Comparison of ENCODE assay signal across 8 cellular contexts in genomic region chr11:7514099-7514725, GRCh38. TPM values are rescaled to one million over a fixed set of nuclear protein-coding genes. Genes with fewer than 3 reads are reported as not detected.
DNase-seq lines count a peak whose midpoint lies in the region; ATAC-seq and TF ChIP-seq lines count a peak whose summit lies in the region.

No MANE protein-coding gene starts in this region.

- H3K27ac Mint-ChIP-seq in Calu3 (ENCODE audit: unreplicated experiment) = no peak overlapping the region
- H3K27ac Mint-ChIP-seq in chondrocyte (ENCODE audit: unreplicated experiment) = no peak overlapping the region

- H3K9me3 ChIP-seq in liver (ENCODE audit: control insufficient read depth in 4 of 4, low read length in 3 of 4) = no peaks in the 10 kb centered on the region
- H3K9me3 ChIP-seq in subcutaneous abdominal adipose tissue (ENCODE audit: control insufficient read depth in 5 of 5, low read length in 5 of 5) = no peaks in the 10 kb centered on the region

- peak overlapping the region; percentile 72 for H3K4me3 Mint-ChIP-seq in Calu3 (ENCODE audit: low read depth, unreplicated experiment)
- peak overlapping the region; percentile 85 for H3K4me3 Mint-ChIP-seq in chondrocyte (ENCODE audit: unreplicated experiment)

- H3K36me3 Mint-ChIP-seq in Calu3 (ENCODE audit: insufficient read depth, unreplicated experiment) (peaks cover 11% of the 10 kb centered on the region), chondrocyte (ENCODE audit: low read depth) (no peaks in the 10 kb centered on the region)

- H3K27ac ChIP-seq in liver (ENCODE audit: low read depth in 1 of 2, low read length in 2 of 2) (peak overlapping the region; percentile 82 to 87), subcutaneous abdominal adipose tissue (ENCODE audit: low read depth, low read length) (peak overlapping the region; percentile 95)

- H3K27me3 Mint-ChIP-seq in Calu3 (ENCODE audit: unreplicated experiment) (peaks cover 63% of the 10 kb centered on the region), chondrocyte (ENCODE audit: low read depth) (peaks cover 3% of the 10 kb centered on the region)

- peaks cover 3% of the 10 kb centered on the region for H3K9me3 Mint-ChIP-seq in Calu3 (ENCODE audit: low read depth, unreplicated experiment)
- no peaks in the 10 kb centered on the region for H3K9me3 Mint-ChIP-seq in chondrocyte (ENCODE audit: low read depth)

- TF ChIP-seq RAD21 in liver (IDR thresholded peaks at IDR 0.05) = peak in 1 of 2 donors; percentile 5

- peaks cover 13 to 45% (median 37%) of the 10 kb centered on the region in 4 donors for H3K4me1 ChIP-seq in liver (ENCODE audit: control insufficient read depth in 4 of 4, insufficient read depth in 4 of 4, low read length in 3 of 4)
- peaks cover 11 to 52% (median 36%) of the 10 kb centered on the region in 5 donors for H3K4me1 ChIP-seq in subcutaneous abdominal adipose tissue (ENCODE audit: control insufficient read depth in 5 of 5, insufficient read depth in 5 of 5, low read length in 5 of 5)

- TF ChIP-seq CTCF in Calu3 (IDR thresholded peaks at IDR 0.05; ENCODE audit: unreplicated experiment) (no peak), chondrocyte (IDR thresholded peaks at IDR 0.05) (no peak), liver (IDR thresholded peaks at IDR 0.05; ENCODE audit: low read depth, low read length, missing input control) (no peak)

- no peaks in the 10 kb centered on the region for H3K4me1 Mint-ChIP-seq in Calu3 (ENCODE audit: low read depth, unreplicated experiment)
- H3K4me1 Mint-ChIP-seq in chondrocyte (ENCODE audit: low read depth) = peaks cover 23% of the 10 kb centered on the region

- 2% methylated on average over 36 of the region's 36 CpGs for WGBS in liver

- H3K4me3 ChIP-seq in liver (ENCODE audit: low read depth in 1 of 3, low read length in 3 of 3) (peak overlapping the region; percentile 77 to 88 (median 87)), subcutaneous abdominal adipose tissue (ENCODE audit: low read depth in 1 of 5, low read length in 5 of 5) (peak overlapping the region; percentile 75 to 87 (median 81))

- BruUV-seq in Calu3 (replicated peaks; lab: Mats Ljungman, UMichigan) = no TSS peak

- DNase-seq in Calu3 (peak; percentile 8), NCI-H69 (lab: John Stamatoyannopoulos, UW) (peak; percentile 21), chondrocyte (ENCODE audit: low spot score) (no peak), NCI-H2107 treated with DMSO at 0.1 percent for 48 hours (lab: John Stamatoyannopoulos, UW; ENCODE audit: unreplicated experiment) (no peak), RKO (ENCODE audit: low spot score) (no peak)

- H3K36me3 ChIP-seq in liver (ENCODE audit: control insufficient read depth in 4 of 4, insufficient read depth in 3 of 4, low read depth in 1 of 4, low read length in 3 of 4) (no peaks in the 10 kb centered on the region), subcutaneous abdominal adipose tissue (ENCODE audit: control insufficient read depth in 5 of 5, insufficient read depth in 5 of 5, low read length in 5 of 5) (peaks cover 0 to 4% (median 0%) of the 10 kb centered on the region in 5 donors)

- intact Hi-C loops in Calu3 (cut with micrococcal nuclease; ENCODE audit: unreplicated experiment) = loop anchor here (5.0 kb wide), 1 partner anchor 153 kb away; no protein-coding TSS in a partner anchor

- H3K27me3 ChIP-seq in liver (ENCODE audit: control insufficient read depth in 4 of 4, insufficient read depth in 4 of 4, low read length in 3 of 4) (no peaks in the 10 kb centered on the region), subcutaneous abdominal adipose tissue (ENCODE audit: control insufficient read depth in 5 of 5, insufficient read depth in 4 of 5, low read length in 5 of 5) (no peaks in the 10 kb centered on the region)

- CTCF ChIA-PET in Calu3 (lab: Charles Lee) = interaction anchor here (0.6 to 2.5 kb wide), 4 partner anchors 16 to 181 kb away, joined by 3 to 13 read pairs (median 4); no protein-coding TSS in a partner anchor

- peak; percentile 33 for ATAC-seq in GM21528 (IDR thresholded peaks at IDR 0.05; ENCODE audit: low FRiP score, unreplicated experiment)

- H3K9ac ChIP-seq in liver (ENCODE audit: low read depth in 1 of 2, low read length in 2 of 2) = peak overlapping the region; percentile 78 to 79
- peak overlapping the region; percentile 8 to 91 (median 77) for H3K9ac ChIP-seq in subcutaneous abdominal adipose tissue (ENCODE audit: low read length in 5 of 5)

TF ChIP-seq in liver, 16 proteins besides CTCF, POLR2A, EP300 and RAD21:
- TF ChIP-seq, protein P1, sequence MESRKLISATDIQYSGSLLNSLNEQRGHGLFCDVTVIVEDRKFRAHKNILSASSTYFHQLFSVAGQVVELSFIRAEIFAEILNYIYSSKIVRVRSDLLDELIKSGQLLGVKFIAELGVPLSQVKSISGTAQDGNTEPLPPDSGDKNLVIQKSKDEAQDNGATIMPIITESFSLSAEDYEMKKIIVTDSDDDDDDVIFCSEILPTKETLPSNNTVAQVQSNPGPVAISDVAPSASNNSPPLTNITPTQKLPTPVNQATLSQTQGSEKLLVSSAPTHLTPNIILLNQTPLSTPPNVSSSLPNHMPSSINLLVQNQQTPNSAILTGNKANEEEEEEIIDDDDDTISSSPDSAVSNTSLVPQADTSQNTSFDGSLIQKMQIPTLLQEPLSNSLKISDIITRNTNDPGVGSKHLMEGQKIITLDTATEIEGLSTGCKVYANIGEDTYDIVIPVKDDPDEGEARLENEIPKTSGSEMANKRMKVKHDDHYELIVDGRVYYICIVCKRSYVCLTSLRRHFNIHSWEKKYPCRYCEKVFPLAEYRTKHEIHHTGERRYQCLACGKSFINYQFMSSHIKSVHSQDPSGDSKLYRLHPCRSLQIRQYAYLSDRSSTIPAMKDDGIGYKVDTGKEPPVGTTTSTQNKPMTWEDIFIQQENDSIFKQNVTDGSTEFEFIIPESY (IDR thresholded peaks at IDR 0.05) = no peak
- no peak for TF ChIP-seq YY1 (IDR thresholded peaks at IDR 0.05)
- TF ChIP-seq, protein P2, sequence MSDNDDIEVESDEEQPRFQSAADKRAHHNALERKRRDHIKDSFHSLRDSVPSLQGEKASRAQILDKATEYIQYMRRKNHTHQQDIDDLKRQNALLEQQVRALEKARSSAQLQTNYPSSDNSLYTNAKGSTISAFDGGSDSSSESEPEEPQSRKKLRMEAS (IDR thresholded peaks at IDR 0.05) = no peak
- TF ChIP-seq JUND (IDR thresholded peaks at IDR 0.05) = no peak
- TF ChIP-seq FOXA1 (IDR thresholded peaks at IDR 0.05) = no peak
- TF ChIP-seq EGR1 (IDR thresholded peaks at IDR 0.05; ENCODE audit: low read depth in 2 of 2) = no peak
- TF ChIP-seq RXRA (IDR thresholded peaks at IDR 0.05) = no peak
- no peak for TF ChIP-seq GABPA (IDR thresholded peaks at IDR 0.05 in 1 of 2, conservative IDR thresholded peaks at IDR 0.05 in 1 of 2)

RNA-seq across cellular contexts. Expression of gene PPFIBP2, which starts 0.4 kb away (rescaled TPM):
- 28.5 and 51.8 TPM in 2 replicates for total RNA-seq in Calu3 (2022)
- total RNA-seq in chondrocyte = 86.4 to 120 TPM (median 90.8 TPM) in 3 replicates
- 10 to 100 TPM; 23.1 to 80.0 TPM for total RNA-seq in liver
- 10 to 100 TPM; 19.6 to 23.3 TPM for polyA plus RNA-seq in liver

RNA-seq across cellular contexts. Expression of gene OLFML1, which starts 28.9 kb away (rescaled TPM):
- total RNA-seq in Calu3 (2022) (not detected in 2 replicates), chondrocyte (11.1 to 69.3 TPM (median 12.3 TPM) in 3 replicates), liver (1 to 10 TPM; 2.8 TPM)
- 1 to 10 TPM; 2.9 to 4.2 TPM for polyA plus RNA-seq in liver

Comparison
In these comparisons a context has a peak if more than half of its experiments do, and no peak if none do; other contexts are left out.
1. DNase-seq: peak in Calu3 (single experiment) and NCI-H69 (single experiment); none in chondrocyte (single experiment), NCI-H2107 treated with DMSO at 0.1 percent for 48 hours (single experiment) and RKO (single experiment).